In genomic region chr6:89375902-89376301, GRCh38 we compare ENCODE assay signal across 11 cellular contexts. TPM values are rescaled to one million over a fixed set of nuclear protein-coding genes. Genes with fewer than 3 reads are reported as not detected.
A peak's percentile ranks its signal among the peaks of the same experiment; 100 is the strongest.
DNase-seq lines count a peak whose midpoint lies in the region; ATAC-seq and TF ChIP-seq lines count a peak whose summit lies in the region.
"Had no signal": no experiment of that assay in that cellular context is flagged by ENCODE, and none has a peak within 500 bp of the region (broad histone marks: within the 10 kb centered on the region; RNA-seq: fewer than 3 reads in every experiment).

No MANE protein-coding gene starts in this region.

- no peaks in the 10 kb centered on the region for H3K27me3 Mint-ChIP-seq in activated T-cell treated with anti-CD3 and anti-CD28 coated beads, Interleukin-2, amount 50 U/mL, for 72 hours (ENCODE audit: low read depth)
- H3K27me3 Mint-ChIP-seq: central memory CD8-positive, alpha-beta T cell had no signal

- H2AFZ ChIP-seq in hepatocyte = no peak overlapping the region

- H3K36me3 Mint-ChIP-seq in activated T-cell treated with anti-CD3 and anti-CD28 coated beads, Interleukin-2, amount 50 U/mL, for 72 hours (ENCODE audit: insufficient read depth in 2 of 2) = no peaks in the 10 kb centered on the region

- 84% methylated on average over 4 of the region's 4 CpGs for WGBS in hepatocyte (ENCODE audit: low lambda C conversion rate, missing lambda C conversion rate)

- H3K9me2 ChIP-seq in hepatocyte (replicated peaks; ENCODE audit: insufficient read depth) = no peaks in the 10 kb centered on the region

- TF ChIP-seq CTCF in left ventricle myocardium inferior (IDR thresholded peaks at IDR 0.05; ENCODE audit: borderline replicate concordance) = no peak
- TF ChIP-seq CTCF in hepatocyte (IDR thresholded peaks at IDR 0.05; ENCODE audit: poor library complexity) = no peak

- no peak overlapping the region for H3K27ac Mint-ChIP-seq in activated T-cell treated with anti-CD3 and anti-CD28 coated beads, Interleukin-2, amount 50 U/mL, for 72 hours

- no peaks in the 10 kb centered on the region for H3K27me3 ChIP-seq in left ventricle myocardium inferior (ENCODE audit: low read depth)
- H3K27me3 ChIP-seq in hepatocyte = no peaks in the 10 kb centered on the region

- DNase-seq in left ventricle myocardium inferior (no peak), Right ventricle myocardium inferior (ENCODE audit: missing footprints) (no peak), NCI-H524 treated with DMSO at 0.1 percent for 48 hours (lab: John Stamatoyannopoulos, UW) (peak; percentile 91), hepatocyte (ENCODE audit: low spot score) (no peak), middle frontal gyrus (ENCODE audit: extremely low spot score, low spot score) (no peak), DMS114 treated with DMSO at 0.1 percent for 48 hours (lab: John Stamatoyannopoulos, UW; ENCODE audit: unreplicated experiment) (no peak)
- DNase-seq in activated T-cell treated with anti-CD3 and anti-CD28 coated beads, Interleukin-2, amount 50 U/mL, for 72 hours = no peak
- DNase-seq: activated B cell treated with CpG ODN at 0.5 μM for 24 hours had no signal

- H3K4me1 ChIP-seq in left ventricle myocardium inferior (peaks cover 42% of the 10 kb centered on the region), hepatocyte (ENCODE audit: insufficient read depth) (peaks cover 4% of the 10 kb centered on the region)

- H3K36me3 ChIP-seq in left ventricle myocardium inferior = peaks cover 6% of the 10 kb centered on the region
- no peaks in the 10 kb centered on the region for H3K36me3 ChIP-seq in hepatocyte (replicated peaks; ENCODE audit: insufficient read depth, low read depth)

- H3K9me3 ChIP-seq in left ventricle myocardium inferior (replicated peaks) (no peaks in the 10 kb centered on the region), hepatocyte (ENCODE audit: low read depth) (no peaks in the 10 kb centered on the region)

- no peaks in the 10 kb centered on the region for H4K20me1 ChIP-seq in hepatocyte (ENCODE audit: insufficient read depth, poor library complexity, severe bottlenecking)

- no peaks in the 10 kb centered on the region for H3K79me2 ChIP-seq in hepatocyte

- no peak overlapping the region for H3K4me2 ChIP-seq in hepatocyte

- H3K27ac ChIP-seq in left ventricle myocardium inferior (replicated peaks) = peak overlapping the region; percentile 63
- peak overlapping the region; percentile 66 for H3K27ac ChIP-seq in hepatocyte

- intact Hi-C loops in left ventricle myocardium inferior (cut with micrococcal nuclease) (no loop called here), Right ventricle myocardium inferior (cut with DNase I) (no loop called here)

- no peak overlapping the region for H3K4me3 Mint-ChIP-seq in activated T-cell treated with anti-CD3 and anti-CD28 coated beads, Interleukin-2, amount 50 U/mL, for 72 hours
- H3K4me3 Mint-ChIP-seq: activated B cell treated with CpG ODN at 0.5 μM for 24 hours; activated naive CD8-positive, alpha-beta T cell treated with anti-CD3 and anti-CD28 coated beads, Interleukin-2, amount 10 ng/mL, durations not matched to agents 7 days and 5 days; central memory CD8-positive, alpha-beta T cell had no signal

- no peaks in the 10 kb centered on the region for H3K9me3 Mint-ChIP-seq in activated T-cell treated with anti-CD3 and anti-CD28 coated beads, Interleukin-2, amount 50 U/mL, for 72 hours
- H3K9me3 Mint-ChIP-seq: activated B cell treated with CpG ODN at 0.5 μM for 24 hours; activated naive CD8-positive, alpha-beta T cell treated with anti-CD3 and anti-CD28 coated beads, Interleukin-2, amount 10 ng/mL, durations not matched to agents 7 days and 5 days; central memory CD8-positive, alpha-beta T cell had no signal

- H3K4me3 ChIP-seq in left ventricle myocardium inferior = no peak overlapping the region
- H3K4me3 ChIP-seq in hepatocyte = no peak overlapping the region

- ATAC-seq in Right ventricle myocardium inferior = no peak
- ATAC-seq in activated T-cell treated with anti-CD3 and anti-CD28 coated beads, Interleukin-2, amount 50 U/mL, for 72 hours (replicated peaks in 1 of 2) = no peak
- ATAC-seq in HG03175 (IDR thresholded peaks at IDR 0.05; ENCODE audit: unreplicated experiment) = no peak

- H3K4me1 Mint-ChIP-seq in activated T-cell treated with anti-CD3 and anti-CD28 coated beads, Interleukin-2, amount 50 U/mL, for 72 hours (ENCODE audit: low read depth) = peaks cover 26% of the 10 kb centered on the region

RNA-seq across cellular contexts. Expression of gene UBE2J1, which starts 23.4 kb away (rescaled TPM):
- 13.1 TPM for total RNA-seq in left ventricle myocardium inferior
- 15.0 TPM for total RNA-seq in Right ventricle myocardium inferior
- total RNA-seq in hepatocyte = 64.1 and 68.1 TPM in 2 replicates
- 37.3 and 44.7 TPM in 2 replicates for polyA plus RNA-seq in hepatocyte
- 10 to 100 TPM; 20.6 to 21.4 TPM for total RNA-seq in activated T-cell treated with anti-CD3 and anti-CD28 coated beads, Interleukin-2, amount 50 U/mL, for 72 hours

RNA-seq across cellular contexts. Expression of gene RRAGD, which starts 36.2 kb away (rescaled TPM):
- 123 TPM for total RNA-seq in left ventricle myocardium inferior
- 126 TPM for total RNA-seq in Right ventricle myocardium inferior
- total RNA-seq in hepatocyte = 22.5 and 28.1 TPM in 2 replicates
- polyA plus RNA-seq in hepatocyte = 9.4 and 11.8 TPM in 2 replicates
- 10 to 100 TPM; 11.8 to 12.2 TPM for total RNA-seq in activated T-cell treated with anti-CD3 and anti-CD28 coated beads, Interleukin-2, amount 50 U/mL, for 72 hours

RNA-seq across cellular contexts. Expression of gene ANKRD6, which starts 57.0 kb away (rescaled TPM):
- total RNA-seq in left ventricle myocardium inferior (11.1 TPM), Right ventricle myocardium inferior (17.0 TPM), hepatocyte (20.9 and 30.2 TPM in 2 replicates)
- 9.3 and 12.2 TPM in 2 replicates for polyA plus RNA-seq in hepatocyte
- 1 to 10 TPM; 4.2 to 5.5 TPM for total RNA-seq in activated T-cell treated with anti-CD3 and anti-CD28 coated beads, Interleukin-2, amount 50 U/mL, for 72 hours
